1 cellular context compared by ENCODE assay signal in the genomic region with DNA sequence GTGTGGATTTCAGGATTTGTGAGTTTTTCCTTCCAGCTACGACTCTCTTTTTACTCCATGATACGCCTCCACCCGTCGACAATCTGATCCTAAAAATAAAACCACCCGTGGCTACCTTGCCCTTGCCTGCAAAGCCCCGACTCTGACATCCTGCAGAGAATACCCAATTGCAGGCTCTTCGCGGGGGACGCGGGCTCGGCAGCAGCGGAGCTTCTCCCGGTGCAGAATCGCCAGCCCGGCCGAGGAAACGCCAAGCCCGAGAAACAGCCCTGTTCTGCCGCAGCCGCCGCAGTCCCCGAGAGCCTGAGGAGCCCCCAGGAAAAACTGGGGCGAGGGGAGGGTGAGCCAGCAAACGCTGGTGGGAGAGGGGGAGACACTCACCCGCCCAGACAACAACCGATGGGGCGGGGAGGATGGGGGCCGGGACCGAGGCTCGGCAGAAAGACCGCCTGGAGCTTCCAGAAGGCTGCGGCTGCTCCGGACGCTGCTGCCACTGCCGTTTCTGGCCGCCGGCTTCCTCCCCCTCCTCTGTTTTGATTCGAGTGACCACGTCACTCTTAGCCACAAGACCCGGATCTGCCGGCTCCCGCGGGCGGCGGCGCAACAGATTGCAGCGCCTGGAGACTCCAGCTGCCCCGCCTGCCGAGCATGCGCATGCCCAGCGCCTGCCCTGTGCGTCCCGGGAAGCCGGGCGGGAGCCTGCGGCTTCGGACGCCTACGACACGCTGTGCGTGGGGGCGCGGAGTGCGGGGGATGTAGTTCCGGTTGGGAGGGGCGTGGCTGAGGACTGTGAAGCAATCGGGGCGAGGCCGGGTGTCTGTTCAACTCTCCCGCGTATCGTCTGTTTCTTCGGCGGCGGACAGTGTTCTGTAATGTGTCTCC.
A peak's percentile ranks its signal among the peaks of the same experiment; 100 is the strongest.
TF ChIP-seq lines count a peak whose summit lies in the region.

A gene (minus strand): TSS at position 508 of the 882 bp plus-strand sequence. CDS start 33,720 bp downstream, outside the sequence.

TF ChIP-seq in K562, 482 proteins besides CTCF, POLR2A, EP300 and RAD21 (continued from another document):
- TF ChIP-seq, protein P1, sequence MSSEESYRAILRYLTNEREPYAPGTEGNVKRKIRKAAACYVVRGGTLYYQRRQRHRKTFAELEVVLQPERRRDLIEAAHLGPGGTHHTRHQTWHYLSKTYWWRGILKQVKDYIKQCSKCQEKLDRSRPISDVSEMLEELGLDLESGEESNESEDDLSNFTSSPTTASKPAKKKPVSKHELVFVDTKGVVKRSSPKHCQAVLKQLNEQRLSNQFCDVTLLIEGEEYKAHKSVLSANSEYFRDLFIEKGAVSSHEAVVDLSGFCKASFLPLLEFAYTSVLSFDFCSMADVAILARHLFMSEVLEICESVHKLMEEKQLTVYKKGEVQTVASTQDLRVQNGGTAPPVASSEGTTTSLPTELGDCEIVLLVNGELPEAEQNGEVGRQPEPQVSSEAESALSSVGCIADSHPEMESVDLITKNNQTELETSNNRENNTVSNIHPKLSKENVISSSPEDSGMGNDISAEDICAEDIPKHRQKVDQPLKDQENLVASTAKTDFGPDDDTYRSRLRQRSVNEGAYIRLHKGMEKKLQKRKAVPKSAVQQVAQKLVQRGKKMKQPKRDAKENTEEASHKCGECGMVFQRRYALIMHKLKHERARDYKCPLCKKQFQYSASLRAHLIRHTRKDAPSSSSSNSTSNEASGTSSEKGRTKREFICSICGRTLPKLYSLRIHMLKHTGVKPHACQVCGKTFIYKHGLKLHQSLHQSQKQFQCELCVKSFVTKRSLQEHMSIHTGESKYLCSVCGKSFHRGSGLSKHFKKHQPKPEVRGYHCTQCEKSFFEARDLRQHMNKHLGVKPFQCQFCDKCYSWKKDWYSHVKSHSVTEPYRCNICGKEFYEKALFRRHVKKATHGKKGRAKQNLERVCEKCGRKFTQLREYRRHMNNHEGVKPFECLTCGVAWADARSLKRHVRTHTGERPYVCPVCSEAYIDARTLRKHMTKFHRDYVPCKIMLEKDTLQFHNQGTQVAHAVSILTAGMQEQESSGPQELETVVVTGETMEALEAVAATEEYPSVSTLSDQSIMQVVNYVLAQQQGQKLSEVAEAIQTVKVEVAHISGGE (CRISPR knock-in tag; IDR thresholded peaks at IDR 0.05): peak in 1 of 3 experiments; percentile 77; a peak in 2 of 6 replicates
- TF ChIP-seq, protein P2, sequence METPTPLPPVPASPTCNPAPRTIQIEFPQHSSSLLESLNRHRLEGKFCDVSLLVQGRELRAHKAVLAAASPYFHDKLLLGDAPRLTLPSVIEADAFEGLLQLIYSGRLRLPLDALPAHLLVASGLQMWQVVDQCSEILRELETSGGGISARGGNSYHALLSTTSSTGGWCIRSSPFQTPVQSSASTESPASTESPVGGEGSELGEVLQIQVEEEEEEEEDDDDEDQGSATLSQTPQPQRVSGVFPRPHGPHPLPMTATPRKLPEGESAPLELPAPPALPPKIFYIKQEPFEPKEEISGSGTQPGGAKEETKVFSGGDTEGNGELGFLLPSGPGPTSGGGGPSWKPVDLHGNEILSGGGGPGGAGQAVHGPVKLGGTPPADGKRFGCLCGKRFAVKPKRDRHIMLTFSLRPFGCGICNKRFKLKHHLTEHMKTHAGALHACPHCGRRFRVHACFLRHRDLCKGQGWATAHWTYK (CRISPR knock-in tag; IDR thresholded peaks at IDR 0.05): 0 out of 2 replicates have a peak, but pooled peaks have one; percentile 22
- TF ChIP-seq, protein P3, sequence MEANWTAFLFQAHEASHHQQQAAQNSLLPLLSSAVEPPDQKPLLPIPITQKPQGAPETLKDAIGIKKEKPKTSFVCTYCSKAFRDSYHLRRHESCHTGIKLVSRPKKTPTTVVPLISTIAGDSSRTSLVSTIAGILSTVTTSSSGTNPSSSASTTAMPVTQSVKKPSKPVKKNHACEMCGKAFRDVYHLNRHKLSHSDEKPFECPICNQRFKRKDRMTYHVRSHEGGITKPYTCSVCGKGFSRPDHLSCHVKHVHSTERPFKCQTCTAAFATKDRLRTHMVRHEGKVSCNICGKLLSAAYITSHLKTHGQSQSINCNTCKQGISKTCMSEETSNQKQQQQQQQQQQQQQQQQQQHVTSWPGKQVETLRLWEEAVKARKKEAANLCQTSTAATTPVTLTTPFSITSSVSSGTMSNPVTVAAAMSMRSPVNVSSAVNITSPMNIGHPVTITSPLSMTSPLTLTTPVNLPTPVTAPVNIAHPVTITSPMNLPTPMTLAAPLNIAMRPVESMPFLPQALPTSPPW (CRISPR knock-in tag; IDR thresholded peaks at IDR 0.05): peak; percentile 94
- TF ChIP-seq ZNF224 (CRISPR knock-in tag; IDR thresholded peaks at IDR 0.05) (no peak), GABPA (tag; conservative IDR thresholded peaks at IDR 0.05; ENCODE audit: low read depth) (peak; percentile 93), KAT7 (CRISPR knock-in tag; IDR thresholded peaks at IDR 0.05; ENCODE audit: borderline replicate concordance) (no peak), NEUROD1 (IDR thresholded peaks at IDR 0.05; ENCODE audit: borderline replicate concordance, low read depth, low read length, partially characterized antibody) (peak; percentile 87), XRCC3 (IDR thresholded peaks at IDR 0.05) (no peak), TOE1 (IDR thresholded peaks at IDR 0.05; ENCODE audit: borderline replicate concordance) (peak; percentile 19; the same call in 1 of the 2 replicates), TOE1 (CRISPR knock-in tag; IDR thresholded peaks at IDR 0.05; ENCODE audit: borderline replicate concordance, low read depth) (no peak)
- TF ChIP-seq, protein P4, sequence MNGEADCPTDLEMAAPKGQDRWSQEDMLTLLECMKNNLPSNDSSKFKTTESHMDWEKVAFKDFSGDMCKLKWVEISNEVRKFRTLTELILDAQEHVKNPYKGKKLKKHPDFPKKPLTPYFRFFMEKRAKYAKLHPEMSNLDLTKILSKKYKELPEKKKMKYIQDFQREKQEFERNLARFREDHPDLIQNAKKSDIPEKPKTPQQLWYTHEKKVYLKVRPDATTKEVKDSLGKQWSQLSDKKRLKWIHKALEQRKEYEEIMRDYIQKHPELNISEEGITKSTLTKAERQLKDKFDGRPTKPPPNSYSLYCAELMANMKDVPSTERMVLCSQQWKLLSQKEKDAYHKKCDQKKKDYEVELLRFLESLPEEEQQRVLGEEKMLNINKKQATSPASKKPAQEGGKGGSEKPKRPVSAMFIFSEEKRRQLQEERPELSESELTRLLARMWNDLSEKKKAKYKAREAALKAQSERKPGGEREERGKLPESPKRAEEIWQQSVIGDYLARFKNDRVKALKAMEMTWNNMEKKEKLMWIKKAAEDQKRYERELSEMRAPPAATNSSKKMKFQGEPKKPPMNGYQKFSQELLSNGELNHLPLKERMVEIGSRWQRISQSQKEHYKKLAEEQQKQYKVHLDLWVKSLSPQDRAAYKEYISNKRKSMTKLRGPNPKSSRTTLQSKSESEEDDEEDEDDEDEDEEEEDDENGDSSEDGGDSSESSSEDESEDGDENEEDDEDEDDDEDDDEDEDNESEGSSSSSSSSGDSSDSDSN (IDR thresholded peaks at IDR 0.05; ENCODE audit: borderline replicate concordance in 1 of 2, low read depth in 2 of 2, low read length in 2 of 2): peak in 1 of 2 experiments; percentile 75; a peak in 2 of 4 replicates
- TF ChIP-seq, protein P5, sequence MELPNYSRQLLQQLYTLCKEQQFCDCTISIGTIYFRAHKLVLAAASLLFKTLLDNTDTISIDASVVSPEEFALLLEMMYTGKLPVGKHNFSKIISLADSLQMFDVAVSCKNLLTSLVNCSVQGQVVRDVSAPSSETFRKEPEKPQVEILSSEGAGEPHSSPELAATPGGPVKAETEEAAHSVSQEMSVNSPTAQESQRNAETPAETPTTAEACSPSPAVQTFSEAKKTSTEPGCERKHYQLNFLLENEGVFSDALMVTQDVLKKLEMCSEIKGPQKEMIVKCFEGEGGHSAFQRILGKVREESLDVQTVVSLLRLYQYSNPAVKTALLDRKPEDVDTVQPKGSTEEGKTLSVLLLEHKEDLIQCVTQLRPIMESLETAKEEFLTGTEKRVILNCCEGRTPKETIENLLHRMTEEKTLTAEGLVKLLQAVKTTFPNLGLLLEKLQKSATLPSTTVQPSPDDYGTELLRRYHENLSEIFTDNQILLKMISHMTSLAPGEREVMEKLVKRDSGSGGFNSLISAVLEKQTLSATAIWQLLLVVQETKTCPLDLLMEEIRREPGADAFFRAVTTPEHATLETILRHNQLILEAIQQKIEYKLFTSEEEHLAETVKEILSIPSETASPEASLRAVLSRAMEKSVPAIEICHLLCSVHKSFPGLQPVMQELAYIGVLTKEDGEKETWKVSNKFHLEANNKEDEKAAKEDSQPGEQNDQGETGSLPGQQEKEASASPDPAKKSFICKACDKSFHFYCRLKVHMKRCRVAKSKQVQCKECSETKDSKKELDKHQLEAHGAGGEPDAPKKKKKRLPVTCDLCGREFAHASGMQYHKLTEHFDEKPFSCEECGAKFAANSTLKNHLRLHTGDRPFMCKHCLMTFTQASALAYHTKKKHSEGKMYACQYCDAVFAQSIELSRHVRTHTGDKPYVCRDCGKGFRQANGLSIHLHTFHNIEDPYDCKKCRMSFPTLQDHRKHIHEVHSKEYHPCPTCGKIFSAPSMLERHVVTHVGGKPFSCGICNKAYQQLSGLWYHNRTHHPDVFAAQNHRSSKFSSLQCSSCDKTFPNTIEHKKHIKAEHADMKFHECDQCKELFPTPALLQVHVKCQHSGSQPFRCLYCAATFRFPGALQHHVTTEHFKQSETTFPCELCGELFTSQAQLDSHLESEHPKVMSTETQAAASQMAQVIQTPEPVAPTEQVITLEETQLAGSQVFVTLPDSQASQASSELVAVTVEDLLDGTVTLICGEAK (IDR thresholded peaks at IDR 0.05): peak; percentile 77
- TF ChIP-seq, protein P5 (CRISPR knock-in tag; IDR thresholded peaks at IDR 0.05): no peak
TF ChIP-seq in K562: peak in this region for 144.
